In the genomic region with DNA sequence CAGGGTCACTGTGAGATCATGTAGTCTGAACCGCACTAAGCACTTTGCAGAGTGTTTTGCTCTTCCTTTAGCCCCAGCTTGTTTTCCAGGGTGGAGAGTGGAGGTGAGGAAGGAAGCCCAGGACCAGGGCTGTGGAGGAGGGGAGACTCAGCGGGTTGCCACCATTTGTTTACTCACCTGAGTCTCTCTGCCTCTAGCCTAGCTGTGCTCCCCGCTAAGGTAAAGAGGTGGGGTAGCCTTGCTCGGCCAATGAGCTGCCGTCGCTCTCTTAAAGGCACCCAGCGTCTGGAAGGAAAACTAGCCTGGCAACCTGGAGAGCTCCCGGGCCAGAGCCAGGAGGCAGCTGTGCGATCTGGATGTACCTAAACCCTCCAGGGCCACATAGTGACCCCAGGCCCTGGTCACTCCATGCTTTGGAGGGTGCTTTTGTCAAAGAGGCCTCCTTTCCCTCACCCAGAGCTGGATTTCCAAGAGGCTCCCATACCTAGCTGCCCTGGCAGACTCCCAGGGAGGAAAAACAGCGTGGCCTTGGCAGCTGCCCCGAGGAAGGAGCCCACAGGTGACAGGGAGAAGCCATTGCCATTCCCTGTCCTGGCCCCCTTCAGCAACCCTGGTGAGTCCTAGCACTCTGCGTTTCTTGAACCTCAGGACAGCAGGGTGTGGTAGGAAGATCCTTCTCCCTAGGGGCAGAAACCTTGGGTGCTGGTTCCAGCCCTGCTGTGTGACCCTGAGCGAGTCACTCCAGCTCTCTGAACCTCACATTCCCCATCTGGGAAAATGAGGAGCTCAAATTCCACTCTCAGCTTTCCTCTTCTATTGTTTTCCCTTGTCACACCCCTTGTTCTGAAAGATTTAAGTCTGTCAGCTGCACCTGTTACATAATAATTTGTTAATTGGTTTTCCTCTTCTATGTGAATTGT, we compare ENCODE assay signal across 2 cellular contexts.
TF ChIP-seq lines count a peak whose summit lies in the region.

No MANE protein-coding gene starts in this region.

TF ChIP-seq in WTC11, 78 proteins besides CTCF, POLR2A, EP300 and RAD21 (continued from another document and continues in another):
- TF ChIP-seq ZBTB21 (CRISPR knock-in tag; IDR thresholded peaks at IDR 0.05; ENCODE audit: borderline replicate concordance) (0 out of 2 replicates have a peak, but pooled peaks have one; percentile 68), KAT7 (CRISPR knock-in tag; IDR thresholded peaks at IDR 0.05; ENCODE audit: borderline replicate concordance) (no peak), ZNF423 (CRISPR knock-in tag; IDR thresholded peaks at IDR 0.05) (peak; percentile 97), ZNF138 (CRISPR knock-in tag; conservative IDR thresholded peaks at IDR 0.05) (0 out of 2 replicates have a peak, but pooled peaks have one; percentile 44), CBFB (CRISPR knock-in tag; IDR thresholded peaks at IDR 0.05; ENCODE audit: low read depth) (0 out of 2 replicates have a peak, but pooled peaks have one; percentile 62), NFYB (CRISPR knock-in tag; conservative IDR thresholded peaks at IDR 0.05; ENCODE audit: low read depth) (no peak; the same call in 1 of the 2 replicates), ETV6 (CRISPR knock-in tag; IDR thresholded peaks at IDR 0.05) (peak; percentile 87; the same call in 1 of the 2 replicates), FOXK1 (CRISPR knock-in tag; IDR thresholded peaks at IDR 0.05) (peak; percentile 78; the same call in 1 of the 2 replicates)
- TF ChIP-seq, protein P1, sequence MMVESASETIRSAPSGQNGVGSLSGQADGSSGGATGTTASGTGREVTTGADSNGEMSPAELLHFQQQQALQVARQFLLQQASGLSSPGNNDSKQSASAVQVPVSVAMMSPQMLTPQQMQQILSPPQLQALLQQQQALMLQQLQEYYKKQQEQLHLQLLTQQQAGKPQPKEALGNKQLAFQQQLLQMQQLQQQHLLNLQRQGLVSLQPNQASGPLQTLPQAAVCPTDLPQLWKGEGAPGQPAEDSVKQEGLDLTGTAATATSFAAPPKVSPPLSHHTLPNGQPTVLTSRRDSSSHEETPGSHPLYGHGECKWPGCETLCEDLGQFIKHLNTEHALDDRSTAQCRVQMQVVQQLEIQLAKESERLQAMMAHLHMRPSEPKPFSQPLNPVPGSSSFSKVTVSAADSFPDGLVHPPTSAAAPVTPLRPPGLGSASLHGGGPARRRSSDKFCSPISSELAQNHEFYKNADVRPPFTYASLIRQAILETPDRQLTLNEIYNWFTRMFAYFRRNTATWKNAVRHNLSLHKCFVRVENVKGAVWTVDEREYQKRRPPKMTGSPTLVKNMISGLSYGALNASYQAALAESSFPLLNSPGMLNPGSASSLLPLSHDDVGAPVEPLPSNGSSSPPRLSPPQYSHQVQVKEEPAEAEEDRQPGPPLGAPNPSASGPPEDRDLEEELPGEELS (CRISPR knock-in tag; IDR thresholded peaks at IDR 0.05) = 0 out of 2 replicates have a peak, but pooled peaks have one; percentile 78
- TF ChIP-seq, protein P2, sequence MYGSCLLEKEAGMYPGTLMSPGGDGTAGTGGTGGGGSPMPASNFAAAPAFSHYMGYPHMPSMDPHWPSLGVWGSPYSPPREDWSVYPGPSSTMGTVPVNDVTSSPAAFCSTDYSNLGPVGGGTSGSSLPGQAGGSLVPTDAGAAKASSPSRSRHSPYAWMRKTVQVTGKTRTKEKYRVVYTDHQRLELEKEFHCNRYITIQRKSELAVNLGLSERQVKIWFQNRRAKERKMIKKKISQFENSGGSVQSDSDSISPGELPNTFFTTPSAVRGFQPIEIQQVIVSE (CRISPR knock-in tag; IDR thresholded peaks at IDR 0.05; ENCODE audit: borderline replicate concordance) = no peak
- TF ChIP-seq, protein P3, sequence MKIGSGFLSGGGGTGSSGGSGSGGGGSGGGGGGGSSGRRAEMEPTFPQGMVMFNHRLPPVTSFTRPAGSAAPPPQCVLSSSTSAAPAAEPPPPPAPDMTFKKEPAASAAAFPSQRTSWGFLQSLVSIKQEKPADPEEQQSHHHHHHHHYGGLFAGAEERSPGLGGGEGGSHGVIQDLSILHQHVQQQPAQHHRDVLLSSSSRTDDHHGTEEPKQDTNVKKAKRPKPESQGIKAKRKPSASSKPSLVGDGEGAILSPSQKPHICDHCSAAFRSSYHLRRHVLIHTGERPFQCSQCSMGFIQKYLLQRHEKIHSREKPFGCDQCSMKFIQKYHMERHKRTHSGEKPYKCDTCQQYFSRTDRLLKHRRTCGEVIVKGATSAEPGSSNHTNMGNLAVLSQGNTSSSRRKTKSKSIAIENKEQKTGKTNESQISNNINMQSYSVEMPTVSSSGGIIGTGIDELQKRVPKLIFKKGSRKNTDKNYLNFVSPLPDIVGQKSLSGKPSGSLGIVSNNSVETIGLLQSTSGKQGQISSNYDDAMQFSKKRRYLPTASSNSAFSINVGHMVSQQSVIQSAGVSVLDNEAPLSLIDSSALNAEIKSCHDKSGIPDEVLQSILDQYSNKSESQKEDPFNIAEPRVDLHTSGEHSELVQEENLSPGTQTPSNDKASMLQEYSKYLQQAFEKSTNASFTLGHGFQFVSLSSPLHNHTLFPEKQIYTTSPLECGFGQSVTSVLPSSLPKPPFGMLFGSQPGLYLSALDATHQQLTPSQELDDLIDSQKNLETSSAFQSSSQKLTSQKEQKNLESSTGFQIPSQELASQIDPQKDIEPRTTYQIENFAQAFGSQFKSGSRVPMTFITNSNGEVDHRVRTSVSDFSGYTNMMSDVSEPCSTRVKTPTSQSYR (CRISPR knock-in tag; IDR thresholded peaks at IDR 0.05) = peak; percentile 39; the same call in 1 of the 2 replicates
- TF ChIP-seq, protein P4, sequence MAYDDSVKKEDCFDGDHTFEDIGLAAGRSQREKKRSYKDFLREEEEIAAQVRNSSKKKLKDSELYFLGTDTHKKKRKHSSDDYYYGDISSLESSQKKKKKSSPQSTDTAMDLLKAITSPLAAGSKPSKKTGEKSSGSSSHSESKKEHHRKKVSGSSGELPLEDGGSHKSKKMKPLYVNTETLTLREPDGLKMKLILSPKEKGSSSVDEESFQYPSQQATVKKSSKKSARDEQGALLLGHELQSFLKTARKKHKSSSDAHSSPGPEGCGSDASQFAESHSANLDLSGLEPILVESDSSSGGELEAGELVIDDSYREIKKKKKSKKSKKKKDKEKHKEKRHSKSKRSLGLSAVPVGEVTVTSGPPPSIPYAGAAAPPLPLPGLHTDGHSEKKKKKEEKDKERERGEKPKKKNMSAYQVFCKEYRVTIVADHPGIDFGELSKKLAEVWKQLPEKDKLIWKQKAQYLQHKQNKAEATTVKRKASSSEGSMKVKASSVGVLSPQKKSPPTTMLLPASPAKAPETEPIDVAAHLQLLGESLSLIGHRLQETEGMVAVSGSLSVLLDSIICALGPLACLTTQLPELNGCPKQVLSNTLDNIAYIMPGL (CRISPR knock-in tag; IDR thresholded peaks at IDR 0.05) = no peak

TF ChIP-seq in HepG2, 621 proteins besides CTCF, POLR2A, EP300 and RAD21 (continued from another document and continues in another):
- TF ChIP-seq, protein P5, sequence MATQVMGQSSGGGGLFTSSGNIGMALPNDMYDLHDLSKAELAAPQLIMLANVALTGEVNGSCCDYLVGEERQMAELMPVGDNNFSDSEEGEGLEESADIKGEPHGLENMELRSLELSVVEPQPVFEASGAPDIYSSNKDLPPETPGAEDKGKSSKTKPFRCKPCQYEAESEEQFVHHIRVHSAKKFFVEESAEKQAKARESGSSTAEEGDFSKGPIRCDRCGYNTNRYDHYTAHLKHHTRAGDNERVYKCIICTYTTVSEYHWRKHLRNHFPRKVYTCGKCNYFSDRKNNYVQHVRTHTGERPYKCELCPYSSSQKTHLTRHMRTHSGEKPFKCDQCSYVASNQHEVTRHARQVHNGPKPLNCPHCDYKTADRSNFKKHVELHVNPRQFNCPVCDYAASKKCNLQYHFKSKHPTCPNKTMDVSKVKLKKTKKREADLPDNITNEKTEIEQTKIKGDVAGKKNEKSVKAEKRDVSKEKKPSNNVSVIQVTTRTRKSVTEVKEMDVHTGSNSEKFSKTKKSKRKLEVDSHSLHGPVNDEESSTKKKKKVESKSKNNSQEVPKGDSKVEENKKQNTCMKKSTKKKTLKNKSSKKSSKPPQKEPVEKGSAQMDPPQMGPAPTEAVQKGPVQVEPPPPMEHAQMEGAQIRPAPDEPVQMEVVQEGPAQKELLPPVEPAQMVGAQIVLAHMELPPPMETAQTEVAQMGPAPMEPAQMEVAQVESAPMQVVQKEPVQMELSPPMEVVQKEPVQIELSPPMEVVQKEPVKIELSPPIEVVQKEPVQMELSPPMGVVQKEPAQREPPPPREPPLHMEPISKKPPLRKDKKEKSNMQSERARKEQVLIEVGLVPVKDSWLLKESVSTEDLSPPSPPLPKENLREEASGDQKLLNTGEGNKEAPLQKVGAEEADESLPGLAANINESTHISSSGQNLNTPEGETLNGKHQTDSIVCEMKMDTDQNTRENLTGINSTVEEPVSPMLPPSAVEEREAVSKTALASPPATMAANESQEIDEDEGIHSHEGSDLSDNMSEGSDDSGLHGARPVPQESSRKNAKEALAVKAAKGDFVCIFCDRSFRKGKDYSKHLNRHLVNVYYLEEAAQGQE (IDR thresholded peaks at IDR 0.05; ENCODE audit: borderline replicate concordance in 1 of 2, low read depth in 1 of 2, low read length in 2 of 2) = peak in 1 of 2 experiments; percentile 12; a peak in 1 of 4 replicates
- TF ChIP-seq HDAC6 (IDR thresholded peaks at IDR 0.05; ENCODE audit: low read depth, low read length) (no peak), ZKSCAN5 (CRISPR knock-in tag; IDR thresholded peaks at IDR 0.05) (peak; percentile 75; the same call in 1 of the 2 replicates), GLI4 (CRISPR knock-in tag; IDR thresholded peaks at IDR 0.05; ENCODE audit: borderline replicate concordance) (no peak), KLF16 (CRISPR knock-in tag; IDR thresholded peaks at IDR 0.05) (no peak), POLR2G (IDR thresholded peaks at IDR 0.05; ENCODE audit: low read depth, low read length) (0 out of 2 replicates have a peak, but pooled peaks have one; percentile 34), ZNF768 (CRISPR knock-in tag; IDR thresholded peaks at IDR 0.05) (peak; percentile 99), SOX13 (IDR thresholded peaks at IDR 0.05) (no peak), SOX13 (CRISPR knock-in tag; conservative IDR thresholded peaks at IDR 0.05 in 1 of 2, IDR thresholded peaks at IDR 0.05 in 1 of 2) (peak in 1 of 2 experiments; percentile 16; a peak in 1 of 4 replicates)
- TF ChIP-seq, protein P6, sequence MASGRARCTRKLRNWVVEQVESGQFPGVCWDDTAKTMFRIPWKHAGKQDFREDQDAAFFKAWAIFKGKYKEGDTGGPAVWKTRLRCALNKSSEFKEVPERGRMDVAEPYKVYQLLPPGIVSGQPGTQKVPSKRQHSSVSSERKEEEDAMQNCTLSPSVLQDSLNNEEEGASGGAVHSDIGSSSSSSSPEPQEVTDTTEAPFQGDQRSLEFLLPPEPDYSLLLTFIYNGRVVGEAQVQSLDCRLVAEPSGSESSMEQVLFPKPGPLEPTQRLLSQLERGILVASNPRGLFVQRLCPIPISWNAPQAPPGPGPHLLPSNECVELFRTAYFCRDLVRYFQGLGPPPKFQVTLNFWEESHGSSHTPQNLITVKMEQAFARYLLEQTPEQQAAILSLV (CRISPR knock-in tag; IDR thresholded peaks at IDR 0.05; ENCODE audit: borderline replicate concordance) = no peak
- TF ChIP-seq, protein P7, sequence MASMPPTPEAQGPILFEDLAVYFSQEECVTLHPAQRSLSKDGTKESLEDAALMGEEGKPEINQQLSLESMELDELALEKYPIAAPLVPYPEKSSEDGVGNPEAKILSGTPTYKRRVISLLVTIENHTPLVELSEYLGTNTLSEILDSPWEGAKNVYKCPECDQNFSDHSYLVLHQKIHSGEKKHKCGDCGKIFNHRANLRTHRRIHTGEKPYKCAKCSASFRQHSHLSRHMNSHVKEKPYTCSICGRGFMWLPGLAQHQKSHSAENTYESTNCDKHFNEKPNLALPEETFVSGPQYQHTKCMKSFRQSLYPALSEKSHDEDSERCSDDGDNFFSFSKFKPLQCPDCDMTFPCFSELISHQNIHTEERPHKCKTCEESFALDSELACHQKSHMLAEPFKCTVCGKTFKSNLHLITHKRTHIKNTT (CRISPR knock-in tag; IDR thresholded peaks at IDR 0.05) = no peak
- TF ChIP-seq, protein P8, sequence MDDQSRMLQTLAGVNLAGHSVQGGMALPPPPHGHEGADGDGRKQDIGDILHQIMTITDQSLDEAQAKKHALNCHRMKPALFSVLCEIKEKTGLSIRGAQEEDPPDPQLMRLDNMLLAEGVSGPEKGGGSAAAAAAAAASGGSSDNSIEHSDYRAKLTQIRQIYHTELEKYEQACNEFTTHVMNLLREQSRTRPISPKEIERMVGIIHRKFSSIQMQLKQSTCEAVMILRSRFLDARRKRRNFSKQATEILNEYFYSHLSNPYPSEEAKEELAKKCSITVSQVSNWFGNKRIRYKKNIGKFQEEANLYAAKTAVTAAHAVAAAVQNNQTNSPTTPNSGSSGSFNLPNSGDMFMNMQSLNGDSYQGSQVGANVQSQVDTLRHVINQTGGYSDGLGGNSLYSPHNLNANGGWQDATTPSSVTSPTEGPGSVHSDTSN (CRISPR knock-in tag; IDR thresholded peaks at IDR 0.05; ENCODE audit: borderline replicate concordance) = no peak
- TF ChIP-seq, protein P9, sequence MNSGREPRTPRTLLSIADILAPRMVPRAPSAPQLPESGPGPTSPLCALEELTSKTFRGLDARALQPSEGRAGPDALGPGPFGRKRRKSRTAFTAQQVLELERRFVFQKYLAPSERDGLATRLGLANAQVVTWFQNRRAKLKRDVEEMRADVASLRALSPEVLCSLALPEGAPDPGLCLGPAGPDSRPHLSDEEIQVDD (CRISPR knock-in tag; IDR thresholded peaks at IDR 0.05; ENCODE audit: borderline replicate concordance) = no peak
- TF ChIP-seq, protein P10, sequence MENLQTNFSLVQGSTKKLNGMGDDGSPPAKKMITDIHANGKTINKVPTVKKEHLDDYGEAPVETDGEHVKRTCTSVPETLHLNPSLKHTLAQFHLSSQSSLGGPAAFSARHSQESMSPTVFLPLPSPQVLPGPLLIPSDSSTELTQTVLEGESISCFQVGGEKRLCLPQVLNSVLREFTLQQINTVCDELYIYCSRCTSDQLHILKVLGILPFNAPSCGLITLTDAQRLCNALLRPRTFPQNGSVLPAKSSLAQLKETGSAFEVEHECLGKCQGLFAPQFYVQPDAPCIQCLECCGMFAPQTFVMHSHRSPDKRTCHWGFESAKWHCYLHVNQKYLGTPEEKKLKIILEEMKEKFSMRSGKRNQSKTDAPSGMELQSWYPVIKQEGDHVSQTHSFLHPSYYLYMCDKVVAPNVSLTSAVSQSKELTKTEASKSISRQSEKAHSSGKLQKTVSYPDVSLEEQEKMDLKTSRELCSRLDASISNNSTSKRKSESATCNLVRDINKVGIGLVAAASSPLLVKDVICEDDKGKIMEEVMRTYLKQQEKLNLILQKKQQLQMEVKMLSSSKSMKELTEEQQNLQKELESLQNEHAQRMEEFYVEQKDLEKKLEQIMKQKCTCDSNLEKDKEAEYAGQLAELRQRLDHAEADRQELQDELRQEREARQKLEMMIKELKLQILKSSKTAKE (CRISPR knock-in tag; IDR thresholded peaks at IDR 0.05; ENCODE audit: borderline replicate concordance) = no peak
